Comparison of ENCODE assay signal across 11 cellular contexts in the genomic region with DNA sequence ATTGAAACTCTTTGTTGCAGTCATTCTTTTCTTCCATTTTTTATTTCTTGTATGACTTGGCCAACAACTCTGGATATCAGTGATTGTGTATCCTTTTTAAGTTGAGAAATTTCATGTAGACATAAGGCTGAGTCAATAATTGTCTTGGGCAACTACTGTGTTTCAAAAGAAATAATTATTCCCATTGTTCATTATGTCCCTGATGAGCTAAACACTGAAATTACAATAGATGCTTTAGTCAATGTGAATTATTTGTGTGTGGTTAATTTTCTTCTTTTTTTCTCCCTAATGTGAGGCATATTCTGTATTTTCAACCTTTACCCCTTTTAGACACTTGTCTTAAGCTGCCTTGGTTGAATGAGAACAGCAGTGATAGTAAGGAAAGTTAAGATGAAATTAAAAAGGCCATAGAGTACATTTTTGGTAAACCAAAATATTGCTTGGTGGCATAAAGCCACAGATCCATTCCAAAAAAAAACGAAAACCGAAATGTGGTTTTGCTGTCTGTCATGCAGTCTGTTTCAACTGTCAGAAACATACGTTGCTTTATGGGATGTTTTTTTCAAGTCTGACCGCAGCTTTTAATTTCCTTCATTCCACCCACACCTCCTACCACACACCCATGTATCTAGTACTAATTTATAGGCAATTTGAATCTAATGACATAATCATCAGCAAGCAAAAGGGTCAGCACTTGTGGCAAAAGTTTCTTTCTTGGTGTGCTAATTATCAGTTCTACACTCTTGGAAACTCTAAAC. TPM values are rescaled to one million over a fixed set of nuclear protein-coding genes. Genes with fewer than 3 reads are reported as not detected.
DNase-seq lines count a peak whose midpoint lies in the region; ATAC-seq, FAIRE-seq and TF ChIP-seq lines count a peak whose summit lies in the region.
"Had no signal": no experiment of that assay in that cellular context is flagged by ENCODE, and none has a peak within 500 bp of the region (broad histone marks: within the 10 kb centered on the region; RNA-seq: fewer than 3 reads in every experiment).

No MANE protein-coding gene starts in this region.

- FAIRE-seq in HTR-8/SVneo (lab: Jason Lieb, UNC) = no peak

- CTCF ChIA-PET in CD8-positive, alpha-beta T cell (lab: Charles Lee) = interaction anchor here (0.7 kb wide), 1 partner anchor 13 kb away, joined by 3 read pairs; no protein-coding TSS in a partner anchor

- H3K4me1 Mint-ChIP-seq in CD8-positive, alpha-beta T cell (ENCODE audit: low read depth) = peaks cover 81% of the 10 kb centered on the region

- no peaks in the 10 kb centered on the region for H3K36me3 ChIP-seq in CD8-positive, alpha-beta T cell (ENCODE audit: insufficient read depth, low read length)
- H3K36me3 ChIP-seq in gastrocnemius medialis = no peaks in the 10 kb centered on the region

- no peaks in the 10 kb centered on the region for H3K9me3 Mint-ChIP-seq in CD8-positive, alpha-beta T cell

- H3K27me3 Mint-ChIP-seq in CD8-positive, alpha-beta T cell (ENCODE audit: low read depth) = no peaks in the 10 kb centered on the region

- no peak overlapping the region for H3K27ac ChIP-seq in CD8-positive, alpha-beta T cell (ENCODE audit: low read depth, low read length)
- no peak overlapping the region for H3K27ac ChIP-seq in gastrocnemius medialis

- no peak overlapping the region for H3K4me3 ChIP-seq in CD8-positive, alpha-beta T cell (ENCODE audit: low read depth, low read length)
- H3K4me3 ChIP-seq in fibroblast of pulmonary artery (replicated peaks; ENCODE audit: low read depth, low read length) (no peak overlapping the region), gastrocnemius medialis (no peak overlapping the region)

- ATAC-seq in CD8-positive, alpha-beta T cell = peak; percentile 85
- ATAC-seq in GM21717 (IDR thresholded peaks at IDR 0.05; ENCODE audit: unreplicated experiment) (peak; percentile 78), gastrocnemius medialis (no peak)

- no peaks in the 10 kb centered on the region for H3K27me3 ChIP-seq in CD8-positive, alpha-beta T cell (ENCODE audit: insufficient read depth, low read length)
- no peaks in the 10 kb centered on the region for H3K27me3 ChIP-seq in gastrocnemius medialis

- peak overlapping the region; percentile 48 for H3K4me3 Mint-ChIP-seq in CD8-positive, alpha-beta T cell

- intact Hi-C loops in CD8-positive, alpha-beta T cell (cut with DNase I, micrococcal nuclease) = loop anchor here in 1 of 2 experiments (1.0 kb wide), 1 partner anchor 22 kb away; a partner anchor contains a TSS
- intact Hi-C loops in gastrocnemius medialis (cut with DNase I; ENCODE audit: low total_unique reads) = no loop called here

- H3K27ac Mint-ChIP-seq in CD8-positive, alpha-beta T cell = no peak overlapping the region

- peaks cover 57% of the 10 kb centered on the region for H3K4me1 ChIP-seq in CD8-positive, alpha-beta T cell (ENCODE audit: insufficient read depth, low read length)
- peaks cover 30 to 44% of the 10 kb centered on the region in 2 donors for H3K4me1 ChIP-seq in gastrocnemius medialis

- peaks cover 28% of the 10 kb centered on the region for H3K36me3 Mint-ChIP-seq in CD8-positive, alpha-beta T cell

- H3K9me3 ChIP-seq in CD8-positive, alpha-beta T cell (ENCODE audit: low read length) = no peaks in the 10 kb centered on the region
- no peaks in the 10 kb centered on the region for H3K9me3 ChIP-seq in gastrocnemius medialis

- no peak for TF ChIP-seq CTCF in CD8-positive, alpha-beta T cell (IDR thresholded peaks at IDR 0.05)
- TF ChIP-seq CTCF in fibroblast of pulmonary artery (IDR thresholded peaks at IDR 0.05; ENCODE audit: low read length, missing control alignments) = no peak
- TF ChIP-seq CTCF in gastrocnemius medialis (IDR thresholded peaks at IDR 0.05 in 4 of 5, conservative IDR thresholded peaks at IDR 0.05 in 1 of 5) = no peak

- POLR2A ChIA-PET in CD8-positive, alpha-beta T cell (lab: Charles Lee) = interaction anchor here (1.0 to 1.5 kb wide), 2 partner anchors 21 to 36 kb away, joined by 5 read pairs; a partner anchor contains a TSS

- TF ChIP-seq POLR2A in gastrocnemius medialis (IDR thresholded peaks at IDR 0.05) = no peak

- DNase-seq in CD8-positive, alpha-beta T cell = no peak
- DNase-seq in RPMI7951 (ENCODE audit: low read depth) (peak; percentile 8), fibroblast of pulmonary artery (ENCODE audit: low read depth) (peak; percentile 20), gastrocnemius medialis (no peak), HTR-8/SVneo (ENCODE audit: insufficient read length, low spot score) (no peak), NCI-H1105 treated with DMSO at 0.1 percent for 48 hours (lab: John Stamatoyannopoulos, UW) (no peak), DMS153 (lab: John Stamatoyannopoulos, UW) (no peak)
- DNase-seq: erythroblast, NCI-H187 treated with DMSO at 0.1 percent for 48 hours, SW 1271 had no signal

- in situ Hi-C loops in gastrocnemius medialis (cut with MboI; ENCODE audit: low sequenced_read_pairs in 4 of 4) = no loop called here

RNA-seq across cellular contexts. Expression of a gene that starts 21.1 kb away (rescaled TPM):
- 100 to 1,000 TPM; 123 to 124 TPM for total RNA-seq in CD8-positive, alpha-beta T cell
- 16.4 and 19.1 TPM in 2 replicates for total RNA-seq in RPMI7951 (2014; rRNA removed; shearing (Covaris generic))
- 10 to 100 TPM; 30.1 to 64.6 (median 43.4) TPM for total RNA-seq in gastrocnemius medialis

Comparison
In these comparisons a context has a peak if more than half of its experiments do, and no peak if none do; other contexts are left out.
1. ATAC-seq: peak in CD8-positive, alpha-beta T cell (single experiment) and GM21717 (single experiment); none in gastrocnemius medialis (0 of 2).
2. DNase-seq: peak in RPMI7951 (single experiment) and fibroblast of pulmonary artery (single experiment); none in CD8-positive, alpha-beta T cell (0 of 7), gastrocnemius medialis (0 of 2), HTR-8/SVneo (single experiment), NCI-H1105 treated with DMSO at 0.1 percent for 48 hours (single experiment) and DMS153 (single experiment).